In genomic region chr4:161134795-161135194, GRCh38 we compare ENCODE assay signal across 8 cellular contexts.
"Had no signal": no experiment of that assay in that cellular context is flagged by ENCODE, and none has a peak within 500 bp of the region (broad histone marks: within the 10 kb centered on the region; RNA-seq: fewer than 3 reads in every experiment).

No MANE protein-coding gene starts in this region.

- H3K4me3 ChIP-seq: GM12878 had no signal

- DNase-seq: GDM1, GF-D8 had no signal

- ATAC-seq: GM12878 had no signal

- FAIRE-seq: G401.6, GM12878, GM12891, GM12892, GM18507, GM19239 had no signal
